In genomic region chr11:44382648-44383240, GRCh38 we compare ENCODE assay signal across 27 cellular contexts.
"Had no signal": no experiment of that assay in that cellular context is flagged by ENCODE, and none has a peak within 500 bp of the region (broad histone marks: within the 10 kb centered on the region; RNA-seq: fewer than 3 reads in every experiment).

No MANE protein-coding gene starts in this region.

- H3K4me3 ChIP-seq: MG63 had no signal

- H3K9ac ChIP-seq: SK-N-SH had no signal

- H3K36me3 ChIP-seq: MG63 had no signal

- DNase-seq: activated CD4-positive, alpha-beta memory T cell treated with anti-CD3 and anti-CD28 coated beads for 36 hours; activated CD4-positive, alpha-beta T cell treated with anti-CD3 and anti-CD28 coated beads, Interleukin-2, amount 10 ng/mL, durations not matched to agents 7 days and 5 days; activated CD4-positive, CD25-positive, alpha-beta regulatory T cell; activated CD8-positive, alpha-beta memory T cell treated with anti-CD3 and anti-CD28 coated beads for 24 hours; activated effector memory CD4-positive, alpha-beta T cell treated with anti-CD3 and anti-CD28 coated beads, Interleukin-2, amount 50 U/mL, for 16 hours; activated naive CD4-positive, alpha-beta T cell treated with Interleukin-2 at 50 U/mL for 16 hours; activated naive CD8-positive, alpha-beta T cell treated with anti-CD3 and anti-CD28 coated beads, Interleukin-2, amount 50 U/mL, for 24 hours; activated T-cell treated with anti-CD3 and anti-CD28 coated beads, Interleukin-2, amount 50 U/mL, for 4 hours; amygdala; MG63; MV-4-11; NCI-H1105; NCI-H146; NCI-H1930; NCI-H2171; NCI-H2227 treated with DMSO at 0.1 percent for 48 hours; NCI-H526; NCI-H774; NK-92 treated with Interleukin-12 subunit alpha and Interleukin-12 subunit beta, amount 100 ng/mL, for 24 hours; OCI-M1; RPMI8226; SK-N-SH; T-helper 1 cell had no signal

- ATAC-seq: activated naive CD4-positive, alpha-beta T cell treated with anti-CD3 and anti-CD28 coated beads, Interleukin-2, amount 50 U/mL, for 72 hours; activated naive CD8-positive, alpha-beta T cell treated with anti-CD3 and anti-CD28 coated beads, Interleukin-2, amount 50 U/mL, for 24 hours; activated T-cell treated with anti-CD3 and anti-CD28 coated beads, Interleukin-2, amount 50 U/mL, for 4 hours; Panc1; Right ventricle myocardium inferior had no signal

- H3K4me2 ChIP-seq: SK-N-SH had no signal

- H3K27ac ChIP-seq: VCaP had no signal

- H3K9me3 ChIP-seq: MG63, SK-N-SH had no signal
